ENCODE assay signal across 8 cellular contexts in the genomic region with DNA sequence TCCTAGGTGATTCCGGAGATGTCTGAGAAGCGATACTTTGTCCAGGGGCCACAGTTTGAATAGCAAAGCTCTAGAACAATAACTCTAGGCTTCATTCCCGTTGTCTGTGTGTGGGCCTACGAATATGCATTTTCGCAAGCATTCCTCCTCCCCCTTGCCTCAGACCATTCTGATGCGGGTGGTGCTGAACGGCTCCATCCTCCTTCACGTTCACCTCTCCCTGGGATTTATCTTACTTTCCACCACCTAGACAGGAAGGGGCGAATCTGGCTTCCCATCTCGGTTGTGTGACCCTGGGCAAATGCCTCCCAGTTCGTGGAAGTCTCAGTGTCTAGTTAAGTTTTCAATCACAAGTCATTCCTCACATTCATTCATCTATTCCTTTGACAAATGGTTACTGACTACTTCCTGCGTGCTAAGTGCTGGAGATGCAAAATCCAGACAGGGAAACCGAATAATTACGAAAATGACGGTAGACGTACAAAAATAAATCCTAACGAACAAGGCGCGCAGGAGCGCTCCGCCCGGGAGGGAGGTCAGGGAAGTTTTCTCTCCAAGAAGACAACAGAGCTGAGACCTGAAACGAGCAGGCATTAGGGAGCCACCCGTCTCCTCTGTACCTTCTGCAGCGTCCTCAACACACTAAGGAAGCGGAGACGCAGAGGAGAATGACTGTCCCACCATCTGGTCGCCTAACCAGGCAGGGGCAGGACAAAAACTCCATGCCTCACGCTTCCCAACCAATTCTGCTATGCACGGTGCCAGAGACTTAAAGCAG. TPM values are rescaled to one million over a fixed set of nuclear protein-coding genes. Genes with fewer than 3 reads are reported as not detected.
DNase-seq lines count a peak whose midpoint lies in the region; ATAC-seq, FAIRE-seq and TF ChIP-seq lines count a peak whose summit lies in the region.

No MANE protein-coding gene starts in this region.

- H3K27ac ChIP-seq in SJCRH30 (peak overlapping the region; percentile 21), esophagus (ENCODE audit: low read depth in 2 of 2, low read length in 1 of 2) (peak overlapping the region; percentile 80 to 84), pancreas (peak overlapping the region in 3 of 4 donors; percentile 19 to 42 (median 23))

- H3K36me3 ChIP-seq in SJCRH30 (peaks cover 2% of the 10 kb centered on the region; the same call in 1 of the 2 replicates), esophagus (ENCODE audit: control insufficient read depth in 2 of 2, insufficient read depth in 2 of 2, low read length in 1 of 2) (peaks cover 4 to 12% of the 10 kb centered on the region in 2 donors), pancreas (no peaks in the 10 kb centered on the region)

- no peak for FAIRE-seq in pancreas (lab: Jason Lieb, UNC)

- peaks cover 5% of the 10 kb centered on the region for H3K36me3 Mint-ChIP-seq in activated T-cell treated with anti-CD3 and anti-CD28 coated beads, Interleukin-2, amount 50 U/mL, for 4 hours (ENCODE audit: insufficient read depth)

- peaks cover 38% of the 10 kb centered on the region for H3K4me1 Mint-ChIP-seq in activated T-cell treated with anti-CD3 and anti-CD28 coated beads, Interleukin-2, amount 50 U/mL, for 4 hours (ENCODE audit: low read depth)

- intact Hi-C loops in pancreas (cut with DNase I), result no loop called here

- peak overlapping the region; percentile 81 for H3K4me3 Mint-ChIP-seq in activated T-cell treated with anti-CD3 and anti-CD28 coated beads, Interleukin-2, amount 50 U/mL, for 4 hours

- H3K4me1 ChIP-seq in SJCRH30, result no peaks in the 10 kb centered on the region
- H3K4me1 ChIP-seq in esophagus (ENCODE audit: control insufficient read depth in 2 of 2, insufficient read depth in 2 of 2, low read length in 1 of 2), result peaks cover 4 to 22% of the 10 kb centered on the region in 2 donors
- H3K4me1 ChIP-seq in pancreas, result peaks cover 0 to 20% (median 3%) of the 10 kb centered on the region in 3 donors

- 4% methylated on average over 30 of the region's 30 CpGs for WGBS in esophagus, 2 donors
- 1 to 2% methylated on average over 30 of the region's 30 CpGs for WGBS in pancreas, 2 donors

- no peak for ATAC-seq in activated T-cell treated with anti-CD3 and anti-CD28 coated beads, Interleukin-2, amount 50 U/mL, for 4 hours
- ATAC-seq in pancreas, result peak in 3 of 4 donors; percentile 0

- no peak for TF ChIP-seq CTCF in pancreas (IDR thresholded peaks at IDR 0.05)

- DNase-seq in activated T-cell treated with anti-CD3 and anti-CD28 coated beads, Interleukin-2, amount 50 U/mL, for 4 hours, result no peak
- no peak for DNase-seq in activated T-cell treated with anti-CD3 and anti-CD28 coated beads, Interleukin-2, amount 50 U/mL, for 48 hours
- DNase-seq in SJCRH30 (no peak), pancreas (no peak), retina (no peak), EL (no peak)
- no peak for DNase-seq in stimulated activated CD4-positive, alpha-beta T cell treated with anti-CD3 and anti-CD28 coated beads, Interleukin-4, amount 100 ng/mL, for 4 hours

- H3K9me3 ChIP-seq in SJCRH30 (replicated peaks), result no peaks in the 10 kb centered on the region
- no peaks in the 10 kb centered on the region for H3K9me3 ChIP-seq in esophagus (ENCODE audit: control insufficient read depth in 2 of 2, insufficient read depth in 1 of 2, low read depth in 1 of 2, low read length in 1 of 2)
- no peaks in the 10 kb centered on the region for H3K9me3 ChIP-seq in pancreas

- no peaks in the 10 kb centered on the region for H3K9me3 Mint-ChIP-seq in activated T-cell treated with anti-CD3 and anti-CD28 coated beads, Interleukin-2, amount 50 U/mL, for 4 hours

- no peaks in the 10 kb centered on the region for H3K27me3 Mint-ChIP-seq in activated T-cell treated with anti-CD3 and anti-CD28 coated beads, Interleukin-2, amount 50 U/mL, for 4 hours (ENCODE audit: low read depth)

- H3K4me3 ChIP-seq in SJCRH30 (peak overlapping the region; percentile 57), esophagus (ENCODE audit: low read depth in 1 of 2, low read length in 2 of 2) (peak overlapping the region; percentile 50 to 51), pancreas (peak overlapping the region; percentile 1 to 62 (median 39))

- H3K27me3 ChIP-seq in SJCRH30 (no peaks in the 10 kb centered on the region), esophagus (ENCODE audit: control insufficient read depth in 1 of 2, insufficient read depth in 2 of 2, low read length in 2 of 2) (no peaks in the 10 kb centered on the region), pancreas (no peaks in the 10 kb centered on the region)

RNA-seq across cellular contexts. Expression of a gene that starts 1.3 kb away (rescaled TPM):
- total RNA-seq in activated T-cell treated with anti-CD3 and anti-CD28 coated beads, Interleukin-2, amount 50 U/mL, for 4 hours, result 100 to 1,000 TPM in 2 of 3 donors, 10 to 100 TPM in 1; 90.8 to 102 (median 100) TPM
- total RNA-seq in SJCRH30 (2014; rRNA removed; shearing (Covaris generic)), result 27.5 and 27.6 TPM in 2 replicates
- polyA plus RNA-seq in esophagus (10 to 100 TPM; 21.3 to 23.0 TPM), pancreas (10 to 100 TPM; 39.0 to 40.0 TPM)
- 10 to 100 TPM; 16.8 to 28.5 (median 21.3) TPM for total RNA-seq in pancreas

RNA-seq across cellular contexts. Expression of a gene that starts 20.7 kb away (rescaled TPM):
- total RNA-seq in activated T-cell treated with anti-CD3 and anti-CD28 coated beads, Interleukin-2, amount 50 U/mL, for 4 hours, result 100 to 1,000 TPM; 154 to 180 (median 161) TPM
- 65.6 and 67.3 TPM in 2 replicates for total RNA-seq in SJCRH30 (2014; rRNA removed; shearing (Covaris generic))
- 10 to 100 TPM; 38.9 to 44.3 TPM for polyA plus RNA-seq in esophagus
- total RNA-seq in pancreas, result 10 to 100 TPM; 14.4 to 27.2 (median 19.5) TPM
- polyA plus RNA-seq in pancreas, result 10 to 100 TPM; 45.0 to 47.1 TPM

RNA-seq across cellular contexts. Expression of a gene that starts 20.8 kb away (rescaled TPM):
- 10 to 100 TPM; 32.1 to 33.8 (median 33.0) TPM for total RNA-seq in activated T-cell treated with anti-CD3 and anti-CD28 coated beads, Interleukin-2, amount 50 U/mL, for 4 hours
- total RNA-seq in SJCRH30 (2014; rRNA removed; shearing (Covaris generic)), result 10.0 and 10.3 TPM in 2 replicates
- polyA plus RNA-seq in esophagus, result 10 to 100 TPM; 11.8 to 13.2 TPM
- total RNA-seq in pancreas, result 1 to 10 TPM; 3.8 to 8.8 (median 5.0) TPM
- 10 to 100 TPM; 16.1 to 16.6 TPM for polyA plus RNA-seq in pancreas

RNA-seq across cellular contexts. Expression of a gene that starts 23.2 kb away (rescaled TPM):
- 1 to 10 TPM; 5.6 to 9.7 (median 9.2) TPM for total RNA-seq in activated T-cell treated with anti-CD3 and anti-CD28 coated beads, Interleukin-2, amount 50 U/mL, for 4 hours
- 5.6 and 6.8 TPM in 2 replicates for total RNA-seq in SJCRH30 (2014; rRNA removed; shearing (Covaris generic))
- polyA plus RNA-seq in esophagus (1 to 10 TPM; 4.9 to 7.0 TPM), pancreas (1 to 10 TPM; 9.6 to 9.7 TPM)
- total RNA-seq in pancreas, result 1 to 10 TPM; 2.1 to 5.1 (median 4.4) TPM

RNA-seq across cellular contexts. Expression of a gene that starts 33.6 kb away (rescaled TPM):
- total RNA-seq in activated T-cell treated with anti-CD3 and anti-CD28 coated beads, Interleukin-2, amount 50 U/mL, for 4 hours, result 100 to 1,000 TPM; 118 to 170 (median 140) TPM
- 40.4 and 62.0 TPM in 2 replicates for total RNA-seq in SJCRH30 (2014; rRNA removed; shearing (Covaris generic))
- polyA plus RNA-seq in esophagus (100 to 1,000 TPM; 147 to 303 TPM), pancreas (100 to 1,000 TPM; 107 to 166 TPM)
- total RNA-seq in pancreas, result 10 to 100 TPM; 27.7 to 52.1 (median 45.1) TPM

Comparison
In these comparisons a context has a peak if more than half of its experiments do, and no peak if none do; other contexts are left out.
1. ATAC-seq: peak in pancreas (3 of 4); none in activated T-cell treated with anti-CD3 and anti-CD28 coated beads, Interleukin-2, amount 50 U/mL, for 4 hours (0 of 2).
2. H3K27ac ChIP-seq: peak in every context shown above with its lines; median percentile 82 in esophagus; 23 in pancreas; 21 in SJCRH30.
3. Peak in every context shown above with its lines, with median percentiles within 50 percentile points of each other: H3K4me3 ChIP-seq.